In genomic region chr7:153188630-153189029, GRCh38 we compare ENCODE assay signal across 17 cellular contexts.
DNase-seq lines count a peak whose midpoint lies in the region; ATAC-seq and TF ChIP-seq lines count a peak whose summit lies in the region.
"Had no signal": no experiment of that assay in that cellular context is flagged by ENCODE, and none has a peak within 500 bp of the region (broad histone marks: within the 10 kb centered on the region; RNA-seq: fewer than 3 reads in every experiment).

No MANE protein-coding gene starts in this region.

- TF ChIP-seq CTCF in thyroid gland (IDR thresholded peaks at IDR 0.05) = no peak

- in situ Hi-C loops in SK-MEL-5 (cut with HindIII; ENCODE audit: low pct_unique_long_range_greater_than_20kb, low sequenced_read_pairs) (no loop called here), G401 (cut with HindIII; ENCODE audit: low sequenced_read_pairs) (no loop called here)

- H3K9me3 ChIP-seq in thyroid gland = no peaks in the 10 kb centered on the region
- H3K9me3 ChIP-seq: BE2C had no signal

- peaks cover 0 to 8% of the 10 kb centered on the region in 2 donors for H3K4me1 ChIP-seq in thyroid gland
- H3K4me1 ChIP-seq: BE2C had no signal

- peak; percentile 56 for ATAC-seq in GM18907 (IDR thresholded peaks at IDR 0.05; ENCODE audit: unreplicated experiment)
- peak; percentile 72 for ATAC-seq in HG03378 (IDR thresholded peaks at IDR 0.05; ENCODE audit: unreplicated experiment)

- CTCF ChIA-PET in HEK293T (lab: Yijun Ruan, JAX) = interaction anchor here (0.7 kb wide), 1 partner anchor 17 kb away, joined by 5 read pairs; no protein-coding TSS in a partner anchor

- no peak overlapping the region for H3K4me3 ChIP-seq in thyroid gland (replicated peaks in 1 of 3)

- no peaks in the 10 kb centered on the region for H3K27me3 ChIP-seq in thyroid gland
- H3K27me3 ChIP-seq: BE2C had no signal

- DNase-seq in SK-MEL-5 (ENCODE audit: low read depth, low spot score) (peak; percentile 20), thyroid gland (peak; percentile 7 to 8), G401 (ENCODE audit: low spot score) (no peak), DMS 273 (lab: John Stamatoyannopoulos, UW; ENCODE audit: unreplicated experiment) (no peak), HEK293T (ENCODE audit: extremely low spot score) (no peak)
- DNase-seq: BE2C; CD4-positive, alpha-beta memory T cell; DND-41; HCEC 1CT; NCI-H1436; NCI-H2081; NCI-H524; NK-92 treated with Interleukin-12 subunit alpha and Interleukin-12 subunit beta, amount 100 ng/mL, for 24 hours; OCI-M1; T1000 had no signal

- no peak for TF ChIP-seq POLR2A in thyroid gland (IDR thresholded peaks at IDR 0.05)

- no peak overlapping the region for H3K27ac ChIP-seq in thyroid gland

- H3K36me3 ChIP-seq in thyroid gland = no peaks in the 10 kb centered on the region
- H3K36me3 ChIP-seq: BE2C had no signal

- WGBS in thyroid gland, 2 donors = 49 to 52% methylated on average over 3 of the region's 3 CpGs

- intact Hi-C loops in thyroid gland (cut with DNase I) = no loop called here

- POLR2A ChIA-PET in HEK293T (lab: Yijun Ruan, JAX) = no interaction called here

TF ChIP-seq in HEK293T, 16 proteins besides CTCF, POLR2A, EP300 and RAD21:
- no peak for TF ChIP-seq CTBP1 (IDR thresholded peaks at IDR 0.05; ENCODE audit: borderline replicate concordance)

Comparison
In these comparisons a context has a peak if more than half of its experiments do, and no peak if none do; other contexts are left out.
1. DNase-seq: peak in SK-MEL-5 (single experiment) and thyroid gland (2 of 2); none in G401 (single experiment), DMS 273 (single experiment) and HEK293T (single experiment).